In the genomic region with DNA sequence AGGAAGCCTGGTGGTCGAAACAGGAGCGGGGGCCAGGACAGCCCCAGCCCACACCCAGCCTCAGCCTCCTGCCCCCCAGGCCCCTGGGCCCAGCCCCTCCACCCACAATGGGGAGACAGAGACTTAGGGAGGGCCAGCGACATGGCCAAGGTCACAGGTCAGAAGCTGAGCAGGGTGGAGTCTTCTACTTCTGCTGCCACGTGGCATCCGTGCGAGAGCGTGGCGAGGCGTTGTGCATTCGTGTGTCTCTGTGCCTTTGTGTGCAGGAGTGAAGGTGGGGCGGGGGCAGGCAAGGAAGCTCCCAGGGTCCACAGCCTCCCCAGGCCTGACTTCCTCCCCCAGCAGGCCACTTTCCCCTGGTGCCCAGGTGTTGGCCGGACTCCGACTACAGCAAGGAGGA, we compare ENCODE assay signal across 29 cellular contexts. TPM values are rescaled to one million over a fixed set of nuclear protein-coding genes. Genes with fewer than 3 reads are reported as not detected.
DNase-seq lines count a peak whose midpoint lies in the region; ATAC-seq and TF ChIP-seq lines count a peak whose summit lies in the region.
"Had no signal": no experiment of that assay in that cellular context is flagged by ENCODE, and none has a peak within 500 bp of the region (broad histone marks: within the 10 kb centered on the region; RNA-seq: fewer than 3 reads in every experiment).

No MANE protein-coding gene starts in this region.

- intact Hi-C loops in ascending aorta (cut with DNase I) (no loop called here), heart right ventricle (cut with DNase I) (no loop called here), tibial artery (cut with DNase I; ENCODE audit: low total_unique reads) (no loop called here)

- H3K4me3 ChIP-seq in ascending aorta (no peak overlapping the region), heart right ventricle (no peak overlapping the region), parathyroid adenoma (ENCODE audit: low read depth, low read length) (no peak overlapping the region), tibial artery (no peak overlapping the region)
- H3K4me3 ChIP-seq: esophagus squamous epithelium, pancreas, right lobe of liver, SJSA1, upper lobe of left lung had no signal

- H2AFZ ChIP-seq in parathyroid adenoma, result no peak overlapping the region

- no peaks in the 10 kb centered on the region for H3K9me3 ChIP-seq in ascending aorta
- no peaks in the 10 kb centered on the region for H3K9me3 ChIP-seq in heart right ventricle
- H3K9me3 ChIP-seq in parathyroid adenoma (ENCODE audit: control insufficient read depth, low read length), result no peaks in the 10 kb centered on the region
- no peaks in the 10 kb centered on the region for H3K9me3 ChIP-seq in tibial artery
- H3K9me3 ChIP-seq: esophagus squamous epithelium, pancreas, right lobe of liver, SJSA1, upper lobe of left lung had no signal

- WGBS in heart right ventricle, 2 donors, result 52 to 59% methylated on average over 13 of the region's 13 CpGs

- H3K9ac ChIP-seq in parathyroid adenoma, result no peak overlapping the region

- no peaks in the 10 kb centered on the region for H3K36me3 ChIP-seq in ascending aorta
- H3K36me3 ChIP-seq in heart right ventricle, result no peaks in the 10 kb centered on the region
- H3K36me3 ChIP-seq in parathyroid adenoma (ENCODE audit: control insufficient read depth, insufficient read depth, low read length), result no peaks in the 10 kb centered on the region
- H3K36me3 ChIP-seq in tibial artery, result no peaks in the 10 kb centered on the region
- H3K36me3 ChIP-seq: esophagus squamous epithelium, pancreas, right lobe of liver, SJSA1, upper lobe of left lung had no signal

- H3K79me2 ChIP-seq in parathyroid adenoma, result no peaks in the 10 kb centered on the region

- DNase-seq in ascending aorta (ENCODE audit: low spot score in 2 of 2) (no peak), heart right ventricle (no peak), tibial artery (no peak), NOMO-1 (lab: John Stamatoyannopoulos, UW; ENCODE audit: unreplicated experiment in 2 of 2) (no peak), T-helper 2 cell (no peak)
- DNase-seq: activated CD4-positive, CD25-positive, alpha-beta regulatory T cell; activated CD8-positive, alpha-beta memory T cell treated with anti-CD3 and anti-CD28 coated beads, Interleukin-2, amount 10 ng/mL, durations not matched to agents 7 days and 5 days; activated T-cell treated with anti-CD3 and anti-CD28 coated beads, Interleukin-2, amount 50 U/mL, for 72 hours; C1 segment of cervical spinal cord; DMS79; endodermal cell; esophagus squamous epithelium; foreskin keratinocyte; left cardiac atrium; NCI-H1048; NCI-H1694 treated with DMSO at 0.1 percent for 48 hours; NCI-H82; nephron progenitor cell; pancreas; right lobe of liver; stimulated activated CD4-positive, alpha-beta T cell treated with anti-CD3 and anti-CD28 coated beads, Interleukin-4, amount 100 ng/mL, for 4 hours had no signal

- H3K4me2 ChIP-seq in parathyroid adenoma (ENCODE audit: low read length), result no peak overlapping the region

- H3K4me1 ChIP-seq in ascending aorta (peaks cover 15 to 27% of the 10 kb centered on the region in 2 donors), heart right ventricle (peaks cover 31 to 66% (median 57%) of the 10 kb centered on the region in 9 donors), parathyroid adenoma (no peaks in the 10 kb centered on the region), tibial artery (peaks cover 6 to 38% (median 32%) of the 10 kb centered on the region in 4 donors)
- H3K4me1 ChIP-seq: foreskin keratinocyte, pancreas, right lobe of liver, SJSA1 had no signal

- TF ChIP-seq CTCF in ascending aorta (IDR thresholded peaks at IDR 0.05) (no peak), heart right ventricle (IDR thresholded peaks at IDR 0.05) (no peak), parathyroid adenoma (IDR thresholded peaks at IDR 0.05) (no peak), tibial artery (IDR thresholded peaks at IDR 0.05) (no peak)

- ATAC-seq in heart right ventricle (peak in 7 of 8 donors; percentile 4 to 36 (median 20)), GM18517 (IDR thresholded peaks at IDR 0.05; ENCODE audit: unreplicated experiment) (no peak), GM19324 (IDR thresholded peaks at IDR 0.05; ENCODE audit: low FRiP score, unreplicated experiment) (no peak)
- ATAC-seq: activated CD8-positive, alpha-beta memory T cell treated with anti-CD3 and anti-CD28 coated beads, Interleukin-2, amount 10 ng/mL, durations not matched to agents 7 days and 5 days; activated T-cell treated with anti-CD3 and anti-CD28 coated beads, Interleukin-2, amount 50 U/mL, for 72 hours; foreskin keratinocyte; pancreas; right lobe of liver had no signal

- H3K27ac ChIP-seq in ascending aorta (peak overlapping the region; percentile 43 to 53), heart right ventricle (peak overlapping the region in 9 of 10 donors; percentile 26 to 88 (median 75)), parathyroid adenoma (peak overlapping the region; percentile 32), tibial artery (peak overlapping the region; percentile 10 to 36)
- H3K27ac ChIP-seq: foreskin keratinocyte, pancreas, right lobe of liver, SJSA1 had no signal

- H3K27me3 ChIP-seq in ascending aorta, result no peaks in the 10 kb centered on the region
- peaks cover 0 to 7% (median 0%) of the 10 kb centered on the region in 7 donors for H3K27me3 ChIP-seq in heart right ventricle
- no peaks in the 10 kb centered on the region for H3K27me3 ChIP-seq in parathyroid adenoma (ENCODE audit: control insufficient read depth, insufficient read depth, low read length)
- H3K27me3 ChIP-seq in tibial artery, result peaks cover 0 to 21% of the 10 kb centered on the region in 2 donors
- H3K27me3 ChIP-seq: pancreas, right lobe of liver, SJSA1, upper lobe of left lung had no signal

RNA-seq across cellular contexts. Expression of gene GRIFIN, which starts 14.1 kb away (rescaled TPM):
- total RNA-seq in ascending aorta, result not detected
- total RNA-seq in heart right ventricle, result not detected
- not detected for polyA plus RNA-seq in heart right ventricle
- total RNA-seq: activated CD8-positive, alpha-beta memory T cell treated with anti-CD3 and anti-CD28 coated beads, Interleukin-2, amount 10 ng/mL, durations not matched to agents 7 days and 5 days; activated T-cell treated with anti-CD3 and anti-CD28 coated beads, Interleukin-2, amount 50 U/mL, for 72 hours; endodermal cell; esophagus squamous epithelium; foreskin keratinocyte; left cardiac atrium; NCI-H460; pancreas; right lobe of liver; RPMI7951; SJSA1; subcutaneous adipose tissue; upper lobe of left lung had no signal
- polyA plus RNA-seq: foreskin keratinocyte, pancreas had no signal

RNA-seq across cellular contexts. Expression of gene LFNG, which starts 29.3 kb away (rescaled TPM):
- total RNA-seq in ascending aorta, result 102 TPM
- total RNA-seq in heart right ventricle, result 10 to 100 TPM in 4 of 10 donors, 1 to 10 TPM in 6; 2.4 to 11.8 (median 9.0) TPM
- polyA plus RNA-seq in heart right ventricle, result 10 to 100 TPM in 1 of 2 donors, 1 to 10 TPM in 1; 7.2 to 10.8 TPM

Comparison
In these comparisons a context has a peak if more than half of its experiments do, and no peak if none do; other contexts are left out.
1. H3K27ac ChIP-seq: peak in every context shown above with its lines; median percentile 75 in heart right ventricle; 48 in ascending aorta; 32 in parathyroid adenoma; 23 in tibial artery.
2. ATAC-seq: peak in heart right ventricle (7 of 8); none in GM18517 (single experiment) and GM19324 (single experiment).